19 cellular contexts compared by ENCODE assay signal in the genomic region with DNA sequence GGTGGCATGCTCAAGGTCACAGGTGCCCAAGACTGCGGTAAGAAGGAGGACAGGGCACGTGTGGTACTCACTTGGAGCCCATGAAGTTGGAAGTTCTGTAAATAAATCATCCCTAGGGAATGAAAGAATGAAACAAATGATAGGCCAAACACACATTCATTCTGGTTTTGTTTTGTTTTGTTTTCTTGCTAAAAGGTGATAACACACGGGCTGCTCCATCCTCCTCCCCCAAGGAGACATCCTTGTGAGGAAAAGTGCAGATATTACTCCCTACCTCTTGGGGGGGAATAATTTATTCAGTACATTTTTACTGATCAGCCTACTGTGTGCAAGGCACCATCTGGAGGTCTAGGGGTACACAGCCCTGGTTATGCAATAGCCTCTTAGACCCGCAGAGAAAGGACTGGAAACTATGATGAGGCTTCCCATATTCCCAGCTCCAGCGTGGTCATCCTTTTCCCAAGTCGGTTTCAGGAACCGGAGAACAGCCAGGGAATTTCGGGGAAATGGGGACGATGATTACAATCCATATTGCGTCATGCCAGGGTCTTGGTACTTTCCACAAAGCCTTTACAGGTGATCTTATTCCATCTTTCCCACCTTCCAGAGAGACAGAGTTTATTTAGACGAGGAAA. TPM values are rescaled to one million over a fixed set of nuclear protein-coding genes. Genes with fewer than 3 reads are reported as not detected.
DNase-seq lines count a peak whose midpoint lies in the region; ATAC-seq and TF ChIP-seq lines count a peak whose summit lies in the region.
"Had no signal": no experiment of that assay in that cellular context is flagged by ENCODE, and none has a peak within 500 bp of the region (broad histone marks: within the 10 kb centered on the region; RNA-seq: fewer than 3 reads in every experiment).

No MANE protein-coding gene starts in this region.

- H3K9ac ChIP-seq in PC-3 (ENCODE audit: low read length), result no peak overlapping the region

- peaks cover 0 to 21% (median 7%) of the 10 kb centered on the region in 5 experiments for H3K9me3 Mint-ChIP-seq in brain
- no peaks in the 10 kb centered on the region for H3K9me3 Mint-ChIP-seq in neural crest cell

- BruUV-seq in PC-3 (replicated peaks; lab: Mats Ljungman, UMichigan), result no TSS peak

- no peaks in the 10 kb centered on the region for H3K36me3 Mint-ChIP-seq in brain
- H3K36me3 Mint-ChIP-seq in neural crest cell (ENCODE audit: low read depth), result no peaks in the 10 kb centered on the region

- H3K36me3 ChIP-seq in PC-3 (ENCODE audit: low read depth, low read length), result no peaks in the 10 kb centered on the region
- H3K36me3 ChIP-seq: Peyer's patch had no signal

- H3K27ac ChIP-seq in PC-3 (ENCODE audit: low read length), result no peak overlapping the region
- H3K27ac ChIP-seq: 22Rv1, HL-60, Peyer's patch had no signal

- H3K4me3 ChIP-seq in PC-3 (ENCODE audit: low read length), result no peak overlapping the region
- H3K4me3 ChIP-seq: Peyer's patch had no signal

- H3K9me2 ChIP-seq in PC-3 (replicated peaks; ENCODE audit: low read length), result no peaks in the 10 kb centered on the region

- H3K9me3 ChIP-seq in PC-3 (ENCODE audit: low read length), result no peaks in the 10 kb centered on the region
- H3K9me3 ChIP-seq: Caco-2, Peyer's patch had no signal

- peaks cover 71% of the 10 kb centered on the region for H3K27me3 ChIP-seq in PC-3 (ENCODE audit: low read length)

- H3K27ac Mint-ChIP-seq in brain (no peak overlapping the region), neural crest cell (ENCODE audit: unreplicated experiment) (no peak overlapping the region)

- H3K4me1 Mint-ChIP-seq in brain, result peaks cover 26% of the 10 kb centered on the region
- H3K4me1 Mint-ChIP-seq in neural crest cell, result peaks cover 21% of the 10 kb centered on the region

- no peaks in the 10 kb centered on the region for H4K20me1 ChIP-seq in PC-3 (ENCODE audit: low read length)

- DNase-seq in DMS 273 (lab: John Stamatoyannopoulos, UW; ENCODE audit: unreplicated experiment), result peak; percentile 33
- DNase-seq in DMS 273 treated with DMSO at 0.1 percent for 48 hours (lab: John Stamatoyannopoulos, UW), result no peak
- peak; percentile 19 for DNase-seq in GM10266 (ENCODE audit: extremely low spot score)
- DNase-seq in neural crest cell (ENCODE audit: low read depth, low spot score), result no peak
- DNase-seq in activated CD4-positive, alpha-beta T cell treated with anti-CD3 and anti-CD28 coated beads for 1 hour, result no peak
- DNase-seq in GOT3 (lab: John Stamatoyannopoulos, UW), result no peak
- no peak for DNase-seq in PC-3
- DNase-seq: C1 segment of cervical spinal cord, Caco-2, GF-D8, Karpas-422, NCI-H187, NCI-H2171 treated with DMSO at 0.1 percent for 48 hours, NCI-H510A, Peyer's patch, Right ventricle myocardium superior had no signal

- H3K4me3 Mint-ChIP-seq in brain, result peak overlapping the region in 3 of 5 experiments; percentile 36 to 69 (median 69)
- peak overlapping the region; percentile 45 for H3K4me3 Mint-ChIP-seq in neural crest cell

- intact Hi-C loops in PC-3 (cut with micrococcal nuclease), result loop anchor here (5.0 kb wide), 1 partner anchor 135 kb away; no protein-coding TSS in a partner anchor

- H3K79me2 ChIP-seq in PC-3 (ENCODE audit: low read length), result no peaks in the 10 kb centered on the region

- H3K27me3 Mint-ChIP-seq in brain (peaks cover 96% of the 10 kb centered on the region), neural crest cell (ENCODE audit: low read depth) (peaks cover 98% of the 10 kb centered on the region)

- ATAC-seq in PC-3, result no peak

- no peak overlapping the region for H3K4me2 ChIP-seq in PC-3 (ENCODE audit: low read length)

- no peaks in the 10 kb centered on the region for H3F3A ChIP-seq in PC-3 (ENCODE audit: low read length, unreplicated experiment)

- TF ChIP-seq CTCF in GM10266 (IDR thresholded peaks at IDR 0.05; ENCODE audit: control insufficient read depth, insufficient read depth, low read depth, missing control alignments) (no peak), brain (conservative IDR thresholded peaks at IDR 0.05) (no peak), neural crest cell (conservative IDR thresholded peaks at IDR 0.05) (no peak), PC-3 (conservative IDR thresholded peaks at IDR 0.05; ENCODE audit: low read depth, low read length) (no peak)

- POLR2A ChIA-PET in PC-3 (lab: Charles Lee; ENCODE audit: unreplicated experiment), result no interaction called here

- CTCF ChIA-PET in PC-3 (lab: Charles Lee), result interaction anchor here (1.1 kb wide), 1 partner anchor 33 kb away, joined by 3 read pairs; no protein-coding TSS in a partner anchor

- H3K4me1 ChIP-seq in PC-3 (ENCODE audit: insufficient read depth, low read length), result peaks cover 9% of the 10 kb centered on the region
- H3K4me1 ChIP-seq: Caco-2 had no signal

- H2AFZ ChIP-seq in PC-3 (ENCODE audit: low read length), result no peak overlapping the region

RNA-seq across cellular contexts. Expression of a gene that starts 6.3 kb away (rescaled TPM):
- polyA plus RNA-seq in brain (ENCODE audit: insufficient read depth, low read depth, low replicate concordance), result 0.24 TPM
- total RNA-seq in neural crest cell, result not detected in 2 replicates
- not detected in 2 replicates for total RNA-seq in PC-3 (2014; rRNA removed)
- total RNA-seq: Caco-2, Peyer's patch, Right ventricle myocardium superior had no signal

RNA-seq across cellular contexts. Expression of a gene that starts 47.0 kb away (rescaled TPM):
- polyA plus RNA-seq in brain (ENCODE audit: insufficient read depth, low read depth, low replicate concordance), result 1,113 TPM
- total RNA-seq in neural crest cell (not detected in 2 replicates), PC-3 (2014; rRNA removed) (not detected in 2 replicates)
- total RNA-seq: Caco-2, Peyer's patch, Right ventricle myocardium superior had no signal

RNA-seq across cellular contexts. Expression of a gene that starts 51.5 kb away (rescaled TPM):
- polyA plus RNA-seq in brain (ENCODE audit: insufficient read depth, low read depth, low replicate concordance), result not detected
- total RNA-seq in neural crest cell (not detected in 2 replicates), PC-3 (2014; rRNA removed) (not detected in 2 replicates)
- total RNA-seq: Caco-2, Peyer's patch, Right ventricle myocardium superior had no signal

Comparison
In these comparisons a context has a peak if more than half of its experiments do, and no peak if none do; other contexts are left out.
1. DNase-seq: peak in DMS 273 (single experiment) and GM10266 (single experiment); none in DMS 273 treated with DMSO at 0.1 percent for 48 hours (single experiment), neural crest cell (single experiment), activated CD4-positive, alpha-beta T cell treated with anti-CD3 and anti-CD28 coated beads for 1 hour (single experiment), GOT3 (single experiment) and PC-3 (single experiment).